In the genomic region with DNA sequence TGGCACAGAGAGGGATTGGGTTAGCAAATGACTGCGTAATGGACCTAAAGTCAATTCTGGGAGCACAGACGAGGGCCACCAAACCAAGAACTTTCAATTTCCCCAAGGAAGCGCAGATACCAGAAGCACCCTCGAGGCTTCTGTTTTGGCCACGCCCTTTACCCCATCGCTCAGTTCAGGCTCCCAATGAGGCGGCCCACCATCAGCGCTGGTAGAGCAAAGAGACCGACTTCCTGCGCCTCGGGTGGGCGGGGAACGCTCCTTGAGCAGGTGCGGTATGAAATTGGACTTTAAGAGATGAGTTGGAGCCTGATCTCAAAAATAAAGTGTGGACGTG, we compare ENCODE assay signal across 10 cellular contexts. TPM values are rescaled to one million over a fixed set of nuclear protein-coding genes. Genes with fewer than 3 reads are reported as not detected.
DNase-seq lines count a peak whose midpoint lies in the region; ATAC-seq and TF ChIP-seq lines count a peak whose summit lies in the region.
"Had no signal": no experiment of that assay in that cellular context is flagged by ENCODE, and none has a peak within 500 bp of the region (broad histone marks: within the 10 kb centered on the region; RNA-seq: fewer than 3 reads in every experiment).

No MANE protein-coding gene starts in this region.

- 10 to 18% (median 13%) methylated on average over 15 of the region's 15 CpGs for WGBS in stomach, 5 donors

- intact Hi-C loops in stomach (cut with DNase I; ENCODE audit: low total_unique reads), result no loop called here

- peaks cover 14 to 95% (median 43%) of the 10 kb centered on the region in 3 donors for H3K27me3 ChIP-seq in stomach

- H3K4me1 Mint-ChIP-seq in activated CD4-positive, alpha-beta T cell treated with anti-CD3 and anti-CD28 coated beads, Interleukin-2, amount 10 ng/mL, durations not matched to agents 7 days and 5 days, result peaks cover 16% of the 10 kb centered on the region
- H3K4me1 Mint-ChIP-seq in activated T-helper 17 cell treated with anti-CD3 and anti-CD28 coated beads, Interleukin-2, amount 50 U/mL, for 72 hours, result peaks cover 5% of the 10 kb centered on the region

- no peak for TF ChIP-seq CTCF in stomach (IDR thresholded peaks at IDR 0.05)
- TF ChIP-seq CTCF in GM20000 (IDR thresholded peaks at IDR 0.05; ENCODE audit: extremely low read depth, missing control alignments), result no peak

- no peaks in the 10 kb centered on the region for H3K9me3 ChIP-seq in stomach

- peak overlapping the region; percentile 63 for H3K4me3 Mint-ChIP-seq in activated CD4-positive, alpha-beta T cell treated with anti-CD3 and anti-CD28 coated beads, Interleukin-2, amount 10 ng/mL, durations not matched to agents 7 days and 5 days
- H3K4me3 Mint-ChIP-seq in activated T-helper 17 cell treated with anti-CD3 and anti-CD28 coated beads, Interleukin-2, amount 50 U/mL, for 72 hours, result peak overlapping the region; percentile 48

- no peak overlapping the region for H3K27ac Mint-ChIP-seq in activated CD4-positive, alpha-beta T cell treated with anti-CD3 and anti-CD28 coated beads, Interleukin-2, amount 10 ng/mL, durations not matched to agents 7 days and 5 days
- H3K27ac Mint-ChIP-seq in activated T-helper 17 cell treated with anti-CD3 and anti-CD28 coated beads, Interleukin-2, amount 50 U/mL, for 72 hours, result no peak overlapping the region

- no peak for DNase-seq in activated CD4-positive, alpha-beta T cell treated with anti-CD3 and anti-CD28 coated beads, Interleukin-2, amount 10 ng/mL, durations not matched to agents 7 days and 5 days
- DNase-seq in activated CD4-positive, alpha-beta T cell treated with anti-CD3 and anti-CD28 coated beads, Interleukin-2, amount 50 U/mL, for 4 hours, result no peak
- DNase-seq in left lobe of liver (ENCODE audit: low spot score) (no peak), stomach (no peak), GM20000 (ENCODE audit: low spot score) (no peak)
- no peak for DNase-seq in activated effector memory CD4-positive, alpha-beta T cell treated with Interleukin-2 at 50 U/mL for 16 hours

- no peaks in the 10 kb centered on the region for H3K9me3 Mint-ChIP-seq in activated CD4-positive, alpha-beta T cell treated with anti-CD3 and anti-CD28 coated beads, Interleukin-2, amount 10 ng/mL, durations not matched to agents 7 days and 5 days
- H3K9me3 Mint-ChIP-seq in activated T-helper 17 cell treated with anti-CD3 and anti-CD28 coated beads, Interleukin-2, amount 50 U/mL, for 72 hours, result no peaks in the 10 kb centered on the region

- TF ChIP-seq POLR2A in stomach (IDR thresholded peaks at IDR 0.05), result no peak

- no peak overlapping the region for H3K27ac ChIP-seq in stomach

- POLR2A ChIA-PET in activated CD4-positive, alpha-beta T cell treated with anti-CD3 and anti-CD28 coated beads, Interleukin-2, amount 10 ng/mL, durations not matched to agents 7 days and 5 days (lab: Charles Lee), result no interaction called here

- peak overlapping the region in 3 of 4 donors; percentile 42 to 51 (median 49) for H3K4me3 ChIP-seq in stomach

- no peaks in the 10 kb centered on the region for H3K36me3 ChIP-seq in stomach

- H3K27me3 Mint-ChIP-seq in activated CD4-positive, alpha-beta T cell treated with anti-CD3 and anti-CD28 coated beads, Interleukin-2, amount 10 ng/mL, durations not matched to agents 7 days and 5 days, result peaks cover 70% of the 10 kb centered on the region
- H3K27me3 Mint-ChIP-seq in activated T-helper 17 cell treated with anti-CD3 and anti-CD28 coated beads, Interleukin-2, amount 50 U/mL, for 72 hours, result peaks cover 62% of the 10 kb centered on the region

- no peak for ATAC-seq in activated T-helper 17 cell treated with anti-CD3 and anti-CD28 coated beads, Interleukin-2, amount 50 U/mL, for 72 hours (replicated peaks)
- ATAC-seq in left lobe of liver (peak; percentile 45), HG02870 (IDR thresholded peaks at IDR 0.05; ENCODE audit: unreplicated experiment) (no peak)

- peaks cover 20 to 29% (median 26%) of the 10 kb centered on the region in 4 donors for H3K4me1 ChIP-seq in stomach

- no peaks in the 10 kb centered on the region for H3K36me3 Mint-ChIP-seq in activated CD4-positive, alpha-beta T cell treated with anti-CD3 and anti-CD28 coated beads, Interleukin-2, amount 10 ng/mL, durations not matched to agents 7 days and 5 days (ENCODE audit: low read depth)
- H3K36me3 Mint-ChIP-seq in activated T-helper 17 cell treated with anti-CD3 and anti-CD28 coated beads, Interleukin-2, amount 50 U/mL, for 72 hours (ENCODE audit: low read depth), result no peaks in the 10 kb centered on the region

- no peak for TF ChIP-seq EP300 in stomach (IDR thresholded peaks at IDR 0.05)

- CTCF ChIA-PET in activated CD4-positive, alpha-beta T cell treated with anti-CD3 and anti-CD28 coated beads, Interleukin-2, amount 10 ng/mL, durations not matched to agents 7 days and 5 days (lab: Charles Lee), result interaction anchor here (0.9 to 1.5 kb wide), 3 partner anchors 12 to 40 kb away, joined by 3 to 4 read pairs (median 3); no protein-coding TSS in a partner anchor

RNA-seq across cellular contexts. Expression of gene SPSB4, which starts 0.6 kb away (rescaled TPM):
- not detected for total RNA-seq in activated CD4-positive, alpha-beta T cell treated with anti-CD3 and anti-CD28 coated beads, Interleukin-2, amount 10 ng/mL, durations not matched to agents 7 days and 5 days
- total RNA-seq in activated T-helper 17 cell treated with anti-CD3 and anti-CD28 coated beads, Interleukin-2, amount 50 U/mL, for 72 hours, result not detected
- total RNA-seq in left lobe of liver (0.35 TPM), stomach (1 to 10 TPM in 2 of 5 donors, not detected in 3; 1.8 to 2.4 TPM)
- polyA plus RNA-seq in stomach, result under 1 TPM in 1 of 3 donors, not detected in 2; 0.05 TPM
- total RNA-seq: HT1080, mononuclear cell had no signal
